ENCODE assay signal across 19 cellular contexts in genomic region chr11:108959874-108960273, GRCh38.
"Had no signal": no experiment of that assay in that cellular context is flagged by ENCODE, and none has a peak within 500 bp of the region (broad histone marks: within the 10 kb centered on the region; RNA-seq: fewer than 3 reads in every experiment).

No MANE protein-coding gene starts in this region.

- FAIRE-seq: astrocyte, colon had no signal

- H3K4me3 ChIP-seq: esophagus squamous epithelium, gastrocnemius medialis, left ventricle myocardium inferior, sigmoid colon, smooth muscle cell, testis had no signal

- H3K27ac ChIP-seq: esophagus squamous epithelium, gastrocnemius medialis, left ventricle myocardium inferior, sigmoid colon, testis had no signal

- H3K36me3 ChIP-seq: esophagus squamous epithelium, gastrocnemius medialis, left ventricle myocardium inferior, sigmoid colon had no signal

- H3K27me3 ChIP-seq: esophagus squamous epithelium, gastrocnemius medialis, testis had no signal

- DNase-seq: activated CD4-positive, alpha-beta memory T cell treated with anti-CD3 and anti-CD28 coated beads, Interleukin-2, amount 10 ng/mL, durations not matched to agents 7 days and 5 days; activated CD4-positive, alpha-beta T cell treated with anti-CD3 and anti-CD28 coated beads for 48 hours; activated gamma-delta T cell; activated naive CD4-positive, alpha-beta T cell treated with anti-CD3 and anti-CD28 coated beads, Interleukin-2, amount 50 U/mL, for 16 hours; activated T-cell treated with anti-CD3 and anti-CD28 coated beads, Interleukin-2, amount 50 U/mL, for 72 hours; central memory CD4-positive, alpha-beta T cell; esophagus squamous epithelium; gastrocnemius medialis; hippocampal formation; left ventricle myocardium inferior; sigmoid colon; stimulated activated CD4-positive, alpha-beta T cell treated with anti-CD3 and anti-CD28 coated beads, Interleukin-2, amount 100 ng/mL, for 48 hours; stimulated activated CD8-positive, alpha-beta memory T cell treated with anti-CD3 and anti-CD28 coated beads, Interleukin-4, amount 100 ng/mL, for 48 hours; stimulated activated naive B cell treated with anti-CD40 and anti-IgM and Interleukin-4, amounts not matched to agents 10 μg/mL and 1 μg/mL and 100 μg/mL, for 72 hours; T-helper 2 cell; testis had no signal

- H3K9me3 ChIP-seq: esophagus squamous epithelium, gastrocnemius medialis, left ventricle myocardium inferior, sigmoid colon, testis had no signal

- ATAC-seq: activated T-cell treated with anti-CD3 and anti-CD28 coated beads, Interleukin-2, amount 50 U/mL, for 72 hours; gastrocnemius medialis; stimulated activated naive B cell treated with anti-CD40 and anti-IgM and Interleukin-4, amounts not matched to agents 10 μg/mL and 1 μg/mL and 100 μg/mL, for 72 hours had no signal

- H3K4me1 ChIP-seq: gastrocnemius medialis, left ventricle myocardium inferior, sigmoid colon, testis had no signal
